Comparison of ENCODE assay signal across 19 cellular contexts in the genomic region with DNA sequence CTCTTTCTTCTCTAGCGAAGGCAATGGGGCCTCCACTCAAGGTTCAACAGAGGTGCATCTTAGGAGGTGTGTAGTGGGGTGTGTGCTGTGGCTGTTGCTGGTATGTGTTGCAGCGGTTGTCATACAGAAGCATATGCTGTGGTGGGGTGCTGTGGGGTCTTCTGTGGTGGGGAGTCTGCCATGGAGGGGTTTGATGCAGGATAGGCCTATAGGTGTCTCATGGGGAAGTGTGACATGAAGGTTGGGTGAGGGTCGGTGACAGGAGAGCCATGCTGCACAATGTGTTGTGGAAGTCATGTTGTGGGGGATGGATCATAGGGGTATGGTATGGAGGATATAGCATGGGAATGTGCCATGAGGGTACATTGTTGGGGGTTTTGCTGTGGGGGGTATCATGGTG.
"Had no signal": no experiment of that assay in that cellular context is flagged by ENCODE, and none has a peak within 500 bp of the region (broad histone marks: within the 10 kb centered on the region; RNA-seq: fewer than 3 reads in every experiment).

No MANE protein-coding gene starts in this region.

- H3K9me3 Mint-ChIP-seq: dendritic cell treated with granulocyte-macrophage colony-stimulating factor and Interleukin-4, amounts not matched to agents 40 ng/mL and 50 ng/mL, for 4 days; effector memory CD8-positive, alpha-beta T cell; immature natural killer cell; memory B cell had no signal

- H3K36me3 ChIP-seq: left lung, lower lobe of right lung had no signal

- H3K4me3 Mint-ChIP-seq: dendritic cell treated with granulocyte-macrophage colony-stimulating factor and Interleukin-4, amounts not matched to agents 40 ng/mL and 50 ng/mL, for 4 days; effector memory CD8-positive, alpha-beta T cell; immature natural killer cell; memory B cell had no signal

- H3K27ac Mint-ChIP-seq: dendritic cell treated with granulocyte-macrophage colony-stimulating factor and Interleukin-4, amounts not matched to agents 40 ng/mL and 50 ng/mL, for 4 days; effector memory CD8-positive, alpha-beta T cell; immature natural killer cell; memory B cell had no signal

- DNase-seq: cortex of kidney; effector CD8-positive, alpha-beta T cell; effector memory CD8-positive, alpha-beta T cell; foreskin keratinocyte; heart left ventricle; hypothalamus; immature natural killer cell; left cardiac atrium; left lung; left ventricle myocardium superior; lower lobe of right lung; mammary epithelial cell; mesendoderm; midbrain had no signal

- H3K4me1 ChIP-seq: left lung, lower lobe of right lung had no signal

- H3K27ac ChIP-seq: esophagus muscularis mucosa, foreskin keratinocyte, gastroesophageal sphincter, heart left ventricle, left lung, lower lobe of right lung had no signal

- H3K4me1 Mint-ChIP-seq: immature natural killer cell, memory B cell had no signal

- ATAC-seq: effector memory CD8-positive, alpha-beta T cell; foreskin keratinocyte; gastroesophageal sphincter; heart left ventricle; left cardiac atrium; left lung; left ventricle myocardium superior; lower lobe of right lung had no signal

- H3K36me3 Mint-ChIP-seq: memory B cell had no signal

- H3K9me3 ChIP-seq: esophagus muscularis mucosa, gastroesophageal sphincter, heart left ventricle, left lung, lower lobe of right lung had no signal

- H3K27me3 Mint-ChIP-seq: dendritic cell treated with granulocyte-macrophage colony-stimulating factor and Interleukin-4, amounts not matched to agents 40 ng/mL and 50 ng/mL, for 4 days; effector memory CD8-positive, alpha-beta T cell; memory B cell had no signal

- H3K27me3 ChIP-seq: esophagus muscularis mucosa, foreskin keratinocyte, gastroesophageal sphincter, heart left ventricle, hepatocyte, left lung had no signal

- H3K4me3 ChIP-seq: esophagus muscularis mucosa, gastroesophageal sphincter, heart left ventricle, hepatocyte, left lung, lower lobe of right lung had no signal
